Comparison of ENCODE assay signal across 14 cellular contexts in genomic region chr7:157211710-157212109, GRCh38.
DNase-seq lines count a peak whose midpoint lies in the region; ATAC-seq, FAIRE-seq and TF ChIP-seq lines count a peak whose summit lies in the region.
"Had no signal": no experiment of that assay in that cellular context is flagged by ENCODE, and none has a peak within 500 bp of the region (broad histone marks: within the 10 kb centered on the region; RNA-seq: fewer than 3 reads in every experiment).

No MANE protein-coding gene starts in this region.

- H3K79me2 ChIP-seq in astrocyte (ENCODE audit: insufficient read depth, low read length): peaks cover 6% of the 10 kb centered on the region

- no peak for FAIRE-seq in astrocyte (lab: Jason Lieb, UNC)

- no peaks in the 10 kb centered on the region for H3K27me3 Mint-ChIP-seq in astrocyte (ENCODE audit: low read depth, unreplicated experiment)
- H3K27me3 Mint-ChIP-seq: activated naive CD8-positive, alpha-beta T cell treated with anti-CD3 and anti-CD28 coated beads for 36 hours; type B pancreatic cell had no signal

- TF ChIP-seq CTCF in astrocyte (IDR thresholded peaks at IDR 0.05; ENCODE audit: insufficient read depth, low read depth, low read length) (no peak), lower leg skin (IDR thresholded peaks at IDR 0.05) (no peak), spleen (IDR thresholded peaks at IDR 0.05 in 8 of 11, conservative IDR thresholded peaks at IDR 0.05 in 3 of 11) (no peak)

- WGBS in lower leg skin, 2 donors: 62 to 63% methylated on average over 5 of the region's 5 CpGs
- WGBS in spleen, 5 donors: 42 to 61% (median 53%) methylated on average over 5 of the region's 5 CpGs

- H3K27me3 ChIP-seq in astrocyte (ENCODE audit: insufficient read depth, low read length): no peaks in the 10 kb centered on the region
- H3K27me3 ChIP-seq in spleen (replicated peaks in 1 of 7): no peaks in the 10 kb centered on the region

- H4K20me1 ChIP-seq in astrocyte (ENCODE audit: insufficient read depth, low read length): peaks cover 27% of the 10 kb centered on the region

- TF ChIP-seq POLR2A in lower leg skin (IDR thresholded peaks at IDR 0.05) (no peak), spleen (IDR thresholded peaks at IDR 0.05) (no peak)

- intact Hi-C loops in lower leg skin (cut with DNase I; ENCODE audit: low total_unique reads): no loop called here
- intact Hi-C loops in spleen (cut with DNase I; ENCODE audit: low total_unique reads): no loop called here
- intact Hi-C loops in left cardiac atrium (cut with DNase I): no loop called here

- H3K4me2 ChIP-seq in astrocyte (ENCODE audit: low read length): no peak overlapping the region

- H3K4me3 ChIP-seq in astrocyte (ENCODE audit: insufficient read depth, low read depth, low read length) (no peak overlapping the region), lower leg skin (ENCODE audit: low read depth, poor library complexity, severe bottlenecking) (no peak overlapping the region), spleen (no peak overlapping the region)

- H3K36me3 Mint-ChIP-seq in astrocyte (ENCODE audit: low read depth, unreplicated experiment): peaks cover 3% of the 10 kb centered on the region

- H3K4me1 Mint-ChIP-seq in astrocyte (ENCODE audit: low read depth, unreplicated experiment): peaks cover 23% of the 10 kb centered on the region
- H3K4me1 Mint-ChIP-seq: activated naive CD8-positive, alpha-beta T cell treated with anti-CD3 and anti-CD28 coated beads for 36 hours had no signal

- H3K27ac Mint-ChIP-seq in astrocyte (ENCODE audit: unreplicated experiment): peak overlapping the region; percentile 58
- H3K27ac Mint-ChIP-seq: activated naive CD8-positive, alpha-beta T cell treated with anti-CD3 and anti-CD28 coated beads for 36 hours; type B pancreatic cell had no signal

- peaks cover 21% of the 10 kb centered on the region for H3K36me3 ChIP-seq in astrocyte (ENCODE audit: insufficient read depth, low read length)
- peaks cover 0 to 96% (median 26%) of the 10 kb centered on the region in 6 donors for H3K36me3 ChIP-seq in spleen

- DNase-seq in DMS79 (lab: John Stamatoyannopoulos, UW) (peak; percentile 34), NCI-H1092 treated with DMSO at 0.1 percent for 48 hours (lab: John Stamatoyannopoulos, UW) (peak; percentile 43), astrocyte (ENCODE audit: low read depth) (peak; percentile 94), middle frontal gyrus (ENCODE audit: extremely low spot score, low spot score) (peak; percentile 27), lower leg skin (ENCODE audit: low spot score in 2 of 2) (no peak), spleen (no peak), left cardiac atrium (no peak)
- DNase-seq in activated CD4-positive, alpha-beta T cell treated with anti-CD3 and anti-CD28 coated beads, Interleukin-2, amount 50 U/mL, for 48 hours: no peak
- DNase-seq: activated naive CD8-positive, alpha-beta T cell treated with anti-CD3 and anti-CD28 coated beads for 36 hours; Calu3; GOT3; NCI-H748 treated with DMSO at 0.1 percent for 48 hours; right cardiac atrium had no signal

- ATAC-seq in left cardiac atrium: no peak
- ATAC-seq: right cardiac atrium had no signal

- H3K9me3 ChIP-seq in astrocyte (ENCODE audit: insufficient read depth, low read depth, low read length) (no peaks in the 10 kb centered on the region), spleen (no peaks in the 10 kb centered on the region)

- peak overlapping the region; percentile 48 for H3K27ac ChIP-seq in astrocyte (ENCODE audit: low read depth, low read length)
- no peak overlapping the region for H3K27ac ChIP-seq in spleen

- H2AFZ ChIP-seq in astrocyte (ENCODE audit: low read depth, low read length): no peak overlapping the region

- no peak overlapping the region for H3K4me3 Mint-ChIP-seq in astrocyte (ENCODE audit: unreplicated experiment)
- H3K4me3 Mint-ChIP-seq: activated naive CD8-positive, alpha-beta T cell treated with anti-CD3 and anti-CD28 coated beads for 36 hours; type B pancreatic cell had no signal

- H3K9me3 Mint-ChIP-seq in astrocyte (ENCODE audit: unreplicated experiment): no peaks in the 10 kb centered on the region
- H3K9me3 Mint-ChIP-seq: activated naive CD8-positive, alpha-beta T cell treated with anti-CD3 and anti-CD28 coated beads for 36 hours; type B pancreatic cell had no signal

- peak overlapping the region; percentile 53 for H3K9ac ChIP-seq in astrocyte (ENCODE audit: low read length)

- H3K4me1 ChIP-seq in astrocyte (ENCODE audit: insufficient read depth, low read length): no peaks in the 10 kb centered on the region
- peaks cover 0 to 16% (median 0%) of the 10 kb centered on the region in 6 donors for H3K4me1 ChIP-seq in spleen

Comparison
In these comparisons a context has a peak if more than half of its experiments do, and no peak if none do; other contexts are left out.
1. DNase-seq: peak in DMS79 (single experiment), NCI-H1092 treated with DMSO at 0.1 percent for 48 hours (single experiment), astrocyte (single experiment) and middle frontal gyrus (single experiment); none in lower leg skin (0 of 2), spleen (single experiment), activated CD4-positive, alpha-beta T cell treated with anti-CD3 and anti-CD28 coated beads, Interleukin-2, amount 50 U/mL, for 48 hours (0 of 2) and left cardiac atrium (single experiment).